Comparison of ENCODE assay signal across 11 cellular contexts in genomic region chr5:43231977-43232376, GRCh38. TPM values are rescaled to one million over a fixed set of nuclear protein-coding genes. Genes with fewer than 3 reads are reported as not detected.
DNase-seq lines count a peak whose midpoint lies in the region; ATAC-seq, FAIRE-seq and TF ChIP-seq lines count a peak whose summit lies in the region.
"Had no signal": no experiment of that assay in that cellular context is flagged by ENCODE, and none has a peak within 500 bp of the region (broad histone marks: within the 10 kb centered on the region; RNA-seq: fewer than 3 reads in every experiment).

No MANE protein-coding gene starts in this region.

- no peaks in the 10 kb centered on the region for H3K36me3 ChIP-seq in tibial artery
- H3K36me3 ChIP-seq: upper lobe of left lung had no signal

- CTCF ChIA-PET in A549 (lab: Yijun Ruan, JAX), result interaction anchor here (0.5 to 2.7 kb wide), 7 partner anchors 16 to 252 kb away, joined by 3 to 15 read pairs (median 3); partner anchors contain the start of gene TMEM267

- H3K4me1 ChIP-seq in A549 (no peaks in the 10 kb centered on the region), tibial artery (no peaks in the 10 kb centered on the region)

- POLR2A ChIA-PET in A549 (lab: Yijun Ruan, JAX), result no interaction called here

- H3K27me3 ChIP-seq in tibial artery, result no peaks in the 10 kb centered on the region
- H3K27me3 ChIP-seq: upper lobe of left lung had no signal

- WGBS in A549 (ENCODE audit: missing lambda C conversion rate), result 41% methylated on average over 3 of the region's 3 CpGs

- H3K9me3 ChIP-seq in A549, result no peaks in the 10 kb centered on the region
- no peaks in the 10 kb centered on the region for H3K9me3 ChIP-seq in tibial artery
- H3K9me3 ChIP-seq: upper lobe of left lung had no signal

- no peak for FAIRE-seq in A549 (lab: Jason Lieb, UNC)
- FAIRE-seq: endothelial cell of umbilical vein had no signal

- TF ChIP-seq EP300 in A549 (IDR thresholded peaks at IDR 0.05), result no peak

- intact Hi-C loops in tibial artery (cut with DNase I; ENCODE audit: low total_unique reads), result no loop called here

- no peak overlapping the region for H3K4me2 ChIP-seq in A549

- TF ChIP-seq CTCF in A549 (IDR thresholded peaks at IDR 0.05) (0 out of 3 replicates have a peak, but pooled peaks have one; percentile 15), fibroblast of pulmonary artery (IDR thresholded peaks at IDR 0.05; ENCODE audit: low read length, missing control alignments) (peak; percentile 20), tibial artery (IDR thresholded peaks at IDR 0.05) (no peak)

- peak in 1 of 2 experiments; percentile 57 for DNase-seq in A549 (ENCODE audit: low read depth in 1 of 2, low spot score in 1 of 2)
- DNase-seq in EH (ENCODE audit: low read depth), result peak; percentile 6
- DNase-seq in NCI-H2196 treated with DMSO at 0.1 percent for 48 hours (lab: John Stamatoyannopoulos, UW; ENCODE audit: unreplicated experiment), result peak; percentile 69
- peak; percentile 7 for DNase-seq in fibroblast of pulmonary artery (ENCODE audit: low read depth)
- no peak for DNase-seq in central memory CD4-positive, alpha-beta T cell
- DNase-seq in T-helper 9 cell, result no peak
- DNase-seq in HuH-7.5 (ENCODE audit: low spot score), result no peak
- no peak for DNase-seq in tibial artery
- DNase-seq: right cardiac atrium had no signal

- H3K27ac ChIP-seq in A549 (no peak overlapping the region), tibial artery (no peak overlapping the region)
- H3K27ac ChIP-seq: upper lobe of left lung had no signal

- TF ChIP-seq POLR2A in A549 (IDR thresholded peaks at IDR 0.05; ENCODE audit: low read length), result no peak

- peak; percentile 75 to 90; a peak in 5 of 6 replicates for ATAC-seq in A549
- ATAC-seq: right cardiac atrium had no signal

- H3K4me3 ChIP-seq in A549 (no peak overlapping the region), fibroblast of pulmonary artery (replicated peaks; ENCODE audit: low read depth, low read length) (no peak overlapping the region), tibial artery (no peak overlapping the region)
- H3K4me3 ChIP-seq: upper lobe of left lung had no signal

- peak; percentile 23 to 54; a peak in 2 of 5 replicates for TF ChIP-seq RAD21 in A549 (conservative IDR thresholded peaks at IDR 0.05 in 1 of 2, IDR thresholded peaks at IDR 0.05 in 1 of 2)

TF ChIP-seq in A549, 52 proteins besides CTCF, POLR2A, EP300 and RAD21:
- no peak for TF ChIP-seq RARB (CRISPR knock-in tag; IDR thresholded peaks at IDR 0.05)
- TF ChIP-seq TP53 (CRISPR knock-in tag; IDR thresholded peaks at IDR 0.05), result no peak
- no peak for TF ChIP-seq ATOH8 (CRISPR knock-in tag; IDR thresholded peaks at IDR 0.05; ENCODE audit: low read depth)
- peak; percentile 29; the same call in 1 of the 3 replicates for TF ChIP-seq SMC3 (IDR thresholded peaks at IDR 0.05)
- TF ChIP-seq HOXB5 (CRISPR knock-in tag; IDR thresholded peaks at IDR 0.05), result peak; percentile 77; the same call in 1 of the 2 replicates

RNA-seq across cellular contexts. Expression of gene NIM1K, which starts 40.0 kb away (rescaled TPM):
- polyA plus RNA-seq in A549 (2011; rRNA removed) (0.23 and 0.26 TPM in 2 replicates), A549 (2017; fragmentation: RNase III; extraction: RNeasy Plus Mini Kit Qiagen cat#74134 plus additional on column Dnase treatment) (0.06 to 0.33 TPM (median 0.10 TPM) in 3 replicates)
- 0.12 and 0.17 TPM in 2 replicates for polyA plus RNA-seq in A549 (2012; cell fraction: cytosol; rRNA removed)
- polyA plus RNA-seq in A549 (2012; cell fraction: nucleus; rRNA removed), result 0.21 and 0.22 TPM in 2 replicates
- polyA minus RNA-seq in A549 (2011; rRNA and poly(A)+ RNA removed), result 0.24 and 0.62 TPM in 2 replicates

Comparison
In these comparisons a context has a peak if more than half of its experiments do, and no peak if none do; other contexts are left out.
1. DNase-seq: peak in EH (single experiment), NCI-H2196 treated with DMSO at 0.1 percent for 48 hours (single experiment) and fibroblast of pulmonary artery (single experiment); none in central memory CD4-positive, alpha-beta T cell (single experiment), T-helper 9 cell (single experiment), HuH-7.5 (single experiment) and tibial artery (0 of 2).
2. CTCF ChIP-seq: peak in A549 (single experiment) and fibroblast of pulmonary artery (single experiment); none in tibial artery (0 of 2).